In genomic region chr7:144731661-144732060, GRCh38 we compare ENCODE assay signal across 8 cellular contexts.
"Had no signal": no experiment of that assay in that cellular context is flagged by ENCODE, and none has a peak within 500 bp of the region (broad histone marks: within the 10 kb centered on the region; RNA-seq: fewer than 3 reads in every experiment).

No MANE protein-coding gene starts in this region.

- H3K27ac ChIP-seq: HL-60, KMS-11 had no signal

- H3K4me3 Mint-ChIP-seq: GM23338, IgD-negative memory B cell had no signal

- H3K4me2 ChIP-seq: GM23338, KMS-11 had no signal

- H3K27ac Mint-ChIP-seq: GM23338 had no signal

- H3K27me3 Mint-ChIP-seq: IgD-negative memory B cell had no signal

- DNase-seq: H7, HCEC 1CT, KBM-7 had no signal

- H3K4me3 ChIP-seq: GM23338 had no signal

- H3K9ac ChIP-seq: KMS-11 had no signal

- ATAC-seq: GM23338, HepG2 had no signal

- H2AFZ ChIP-seq: GM23338 had no signal

- H3K4me1 Mint-ChIP-seq: GM23338 had no signal
